In the genomic region with DNA sequence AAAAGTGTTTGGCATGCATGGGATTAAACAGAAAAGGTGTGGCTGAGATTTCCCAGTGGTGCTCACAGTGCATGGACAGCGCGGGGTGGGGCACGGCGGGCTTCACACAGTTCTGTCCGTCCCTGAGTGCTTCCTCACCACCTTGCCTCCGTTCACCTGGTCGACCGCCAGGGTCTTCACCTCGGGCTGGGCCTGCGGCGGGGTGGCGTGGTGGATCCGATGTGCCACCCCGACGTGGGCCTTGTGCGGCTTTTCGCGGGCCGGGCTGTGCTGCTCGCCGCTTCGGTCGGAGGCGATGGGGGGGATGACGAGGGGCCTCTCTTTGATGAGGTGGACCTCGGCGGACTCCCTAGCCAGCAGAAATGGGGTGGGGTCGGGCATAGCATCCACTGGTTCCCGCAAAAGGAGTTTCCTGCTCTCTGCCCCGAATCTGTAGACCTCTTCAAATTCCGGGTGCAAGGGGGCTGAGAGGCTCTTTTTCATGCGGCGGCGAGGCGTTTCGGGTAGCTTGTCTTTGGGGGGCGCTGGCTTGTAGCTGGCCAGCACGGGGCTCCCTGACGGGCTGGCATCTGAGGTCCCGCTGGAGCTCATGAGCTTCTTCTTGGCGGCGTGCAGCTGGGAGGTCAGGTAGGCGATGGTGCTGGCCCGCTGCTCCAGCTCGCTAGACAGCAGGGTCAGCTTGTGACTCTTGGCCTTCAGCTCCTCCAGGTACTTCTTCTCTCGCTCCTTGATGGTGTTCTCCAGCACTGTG, we compare ENCODE assay signal across 17 cellular contexts. TPM values are rescaled to one million over a fixed set of nuclear protein-coding genes. Genes with fewer than 3 reads are reported as not detected.
A peak's percentile ranks its signal among the peaks of the same experiment; 100 is the strongest.
DNase-seq lines count a peak whose midpoint lies in the region; ATAC-seq, FAIRE-seq and TF ChIP-seq lines count a peak whose summit lies in the region.
"Had no signal": no experiment of that assay in that cellular context is flagged by ENCODE, and none has a peak within 500 bp of the region (broad histone marks: within the 10 kb centered on the region; RNA-seq: fewer than 3 reads in every experiment).

No MANE protein-coding gene starts in this region.

- TF ChIP-seq CTCF in MM.1S (IDR thresholded peaks at IDR 0.05; ENCODE audit: low read length) (no peak), GM12878 (IDR thresholded peaks at IDR 0.05 in 2 of 3, conservative IDR thresholded peaks at IDR 0.05 in 1 of 3; ENCODE audit: control insufficient read depth in 2 of 3, extremely low read depth in 1 of 3, insufficient read depth in 1 of 3, low read depth in 3 of 3, low read length in 3 of 3) (no peak), smooth muscle cell (IDR thresholded peaks at IDR 0.05; ENCODE audit: borderline replicate concordance, insufficient read depth, poor library complexity, severe bottlenecking) (no peak)

- peak overlapping the region; percentile 72 for H3K27ac Mint-ChIP-seq in T-helper 2 cell treated with Interferon-gamma antibody and Interleukin-4, amounts not matched to agents 5 μg/mL and 100 μg/mL, for 36 hours
- H3K27ac Mint-ChIP-seq: nephron had no signal

- 87% methylated on average over 44 of the region's 46 CpGs for WGBS in GM12878 (ENCODE audit: insufficient coverage, insufficient replicate concordance, low lambda C conversion rate, missing lambda C conversion rate)
- WGBS in smooth muscle cell (ENCODE audit: low lambda C conversion rate): 97% methylated on average over 44 of the region's 46 CpGs

- H3K36me3 ChIP-seq in MM.1S (replicated peaks; ENCODE audit: insufficient read depth, low read length): no peaks in the 10 kb centered on the region
- no peaks in the 10 kb centered on the region for H3K36me3 ChIP-seq in GM12878 (ENCODE audit: control insufficient read depth in 2 of 2, insufficient read depth in 2 of 2, low read length in 1 of 2)
- peaks cover 9% of the 10 kb centered on the region for H3K36me3 ChIP-seq in smooth muscle cell (ENCODE audit: low read depth)

- peak overlapping the region; percentile 77 for H3K4me3 Mint-ChIP-seq in T-helper 2 cell treated with Interferon-gamma antibody and Interleukin-4, amounts not matched to agents 5 μg/mL and 100 μg/mL, for 36 hours
- H3K4me3 Mint-ChIP-seq: nephron had no signal

- H3K9me3 ChIP-seq in MM.1S (replicated peaks; ENCODE audit: insufficient read depth, low read length): no peaks in the 10 kb centered on the region
- no peaks in the 10 kb centered on the region; the same call in 1 of the 3 replicates for H3K9me3 ChIP-seq in GM12878 (replicated peaks; ENCODE audit: control insufficient read depth, insufficient read depth, low read length)
- no peaks in the 10 kb centered on the region for H3K9me3 ChIP-seq in smooth muscle cell (replicated peaks; ENCODE audit: low read depth)
- H3K9me3 ChIP-seq: SK-N-SH had no signal

- no peak overlapping the region for H3K4me3 ChIP-seq in MM.1S (ENCODE audit: low read length)
- peak overlapping the region; percentile 43; the same call in 1 of the 2 replicates for H3K4me3 ChIP-seq in GM12878
- no peak overlapping the region for H3K4me3 ChIP-seq in smooth muscle cell
- H3K4me3 ChIP-seq: lung had no signal

- no peak for DNase-seq in T-helper 2 cell treated with Interferon-gamma antibody and Interleukin-4, amounts not matched to agents 5 μg/mL and 100 μg/mL, for 36 hours (ENCODE audit: low spot score)
- DNase-seq in T-helper 2 cell (no peak), MM.1S (no peak), GM12878 (ENCODE audit: low read depth, low spot score) (no peak), smooth muscle cell (lab: John Stamatoyannopoulos, UW; ENCODE audit: unreplicated experiment) (no peak), NCI-H1417 (lab: John Stamatoyannopoulos, UW) (no peak)
- DNase-seq: 8988T, amygdala, EL, NCI-H1694, NCI-H510A treated with DMSO at 0.1 percent for 48 hours, SK-N-SH had no signal

- intact Hi-C loops in GM12878 (cut with micrococcal nuclease; ENCODE audit: unreplicated experiment): no loop called here

- H3F3A ChIP-seq in MM.1S (ENCODE audit: insufficient read depth, low read length) (no peaks in the 10 kb centered on the region), smooth muscle cell (ENCODE audit: low read depth) (peaks cover 6% of the 10 kb centered on the region)

- no peaks in the 10 kb centered on the region for H3K4me1 ChIP-seq in MM.1S (ENCODE audit: low read length)
- peaks cover 11% of the 10 kb centered on the region for H3K4me1 ChIP-seq in GM12878 (ENCODE audit: control insufficient read depth, insufficient read depth, low read length)
- H3K4me1 ChIP-seq in smooth muscle cell (ENCODE audit: low read depth): no peaks in the 10 kb centered on the region

- peaks cover 10% of the 10 kb centered on the region for H3K27me3 Mint-ChIP-seq in T-helper 2 cell treated with Interferon-gamma antibody and Interleukin-4, amounts not matched to agents 5 μg/mL and 100 μg/mL, for 36 hours (ENCODE audit: low read depth)

- ATAC-seq in GM12878: no peak
- ATAC-seq in HG02610 (IDR thresholded peaks at IDR 0.05; ENCODE audit: unreplicated experiment): no peak
- ATAC-seq in GM18520 (IDR thresholded peaks at IDR 0.05; ENCODE audit: unreplicated experiment): no peak

- H2AFZ ChIP-seq in MM.1S (ENCODE audit: low read length) (no peak overlapping the region), GM12878 (ENCODE audit: control insufficient read depth, low read depth, low read length) (peak overlapping the region; percentile 60; the same call in 1 of the 2 replicates), smooth muscle cell (ENCODE audit: low read depth) (no peak overlapping the region)

- TF ChIP-seq RAD21 in GM12878 (IDR thresholded peaks at IDR 0.05; ENCODE audit: insufficient read depth, low read depth, low read length): no peak

- H4K20me1 ChIP-seq in MM.1S (ENCODE audit: insufficient read depth, low read length): no peaks in the 10 kb centered on the region
- H4K20me1 ChIP-seq in GM12878 (ENCODE audit: control insufficient read depth, insufficient read depth): no peaks in the 10 kb centered on the region
- H4K20me1 ChIP-seq in smooth muscle cell (ENCODE audit: low read depth): peaks cover 3% of the 10 kb centered on the region

- H3K9me3 Mint-ChIP-seq in T-helper 2 cell treated with Interferon-gamma antibody and Interleukin-4, amounts not matched to agents 5 μg/mL and 100 μg/mL, for 36 hours: no peaks in the 10 kb centered on the region
- H3K9me3 Mint-ChIP-seq: nephron had no signal

- no TSS peak for BruUV-seq in GM12878 (replicated peaks; lab: Mats Ljungman, UMichigan)

- TF ChIP-seq EP300 in GM12878 (IDR thresholded peaks at IDR 0.05; ENCODE audit: borderline replicate concordance in 1 of 2, control insufficient read depth in 1 of 2, low read depth in 2 of 2, low read length in 2 of 2): no peak

- peak; percentile 13 for FAIRE-seq in GM12878 (lab: Jason Lieb, UNC)
- FAIRE-seq: H1 had no signal

- peaks cover 19% of the 10 kb centered on the region for H3K36me3 Mint-ChIP-seq in T-helper 2 cell treated with Interferon-gamma antibody and Interleukin-4, amounts not matched to agents 5 μg/mL and 100 μg/mL, for 36 hours (ENCODE audit: low read depth)

- H3K27ac ChIP-seq in MM.1S (ENCODE audit: low read length) (peak overlapping the region; percentile 22; the same call in 1 of the 2 replicates), GM12878 (ENCODE audit: control insufficient read depth, insufficient read depth) (no peak overlapping the region), smooth muscle cell (ENCODE audit: low read depth) (peak overlapping the region; percentile 67)

- TF ChIP-seq POLR2A in GM12878 (IDR thresholded peaks at IDR 0.05; ENCODE audit: low read depth, low read length): no peak

- in situ Hi-C loops in GM12878 (cut with MboI): no loop called here

- RAD21 ChIA-PET in GM12878 (lab: Charles Lee; ENCODE audit: unreplicated experiment): no interaction called here

- POLR2A ChIA-PET in GM12878 (lab: Charles Lee): no interaction called here

- SMC1A ChIA-PET in GM12878 (lab: Charles Lee; ENCODE audit: uncharacterized antibody, unreplicated experiment): no interaction called here

- H3K4me2 ChIP-seq in MM.1S (ENCODE audit: low read depth, low read length) (peak overlapping the region; percentile 52; the same call in 1 of the 2 replicates), GM12878 (ENCODE audit: control insufficient read depth, insufficient read depth) (peak overlapping the region; percentile 5; the same call in 1 of the 2 replicates), smooth muscle cell (peak overlapping the region; percentile 63)
- H3K4me2 ChIP-seq: SK-N-SH had no signal

- CTCF ChIA-PET in GM12878 (lab: Yijun Ruan, JAX): no interaction called here

- H3K9ac ChIP-seq in MM.1S (ENCODE audit: low read length) (no peak overlapping the region), GM12878 (ENCODE audit: control insufficient read depth, insufficient read depth, low read length) (no peak overlapping the region), smooth muscle cell (ENCODE audit: low read depth) (no peak overlapping the region)
- H3K9ac ChIP-seq: SK-N-SH had no signal

- H3K27me3 ChIP-seq in MM.1S (replicated peaks; ENCODE audit: insufficient read depth, low read length) (no peaks in the 10 kb centered on the region), GM12878 (replicated peaks in 1 of 2; ENCODE audit: control insufficient read depth in 2 of 2, insufficient read depth in 2 of 2, low read length in 1 of 2) (no peaks in the 10 kb centered on the region), smooth muscle cell (ENCODE audit: low read depth) (no peaks in the 10 kb centered on the region)

- H3K9me2 ChIP-seq in MM.1S (replicated peaks; ENCODE audit: insufficient read depth, low read length): no peaks in the 10 kb centered on the region
- H3K9me2 ChIP-seq: SK-N-SH had no signal

- H3K4me1 Mint-ChIP-seq in T-helper 2 cell treated with Interferon-gamma antibody and Interleukin-4, amounts not matched to agents 5 μg/mL and 100 μg/mL, for 36 hours (ENCODE audit: low read depth): peaks cover 24% of the 10 kb centered on the region
- H3K4me1 Mint-ChIP-seq: nephron had no signal

- H3K79me2 ChIP-seq in MM.1S (ENCODE audit: low read length): no peaks in the 10 kb centered on the region
- H3K79me2 ChIP-seq in GM12878 (ENCODE audit: control insufficient read depth, insufficient read depth, low read length): no peaks in the 10 kb centered on the region
- no peaks in the 10 kb centered on the region for H3K79me2 ChIP-seq in smooth muscle cell (ENCODE audit: low read depth)

RNA-seq across cellular contexts. Expression of a gene that starts 35.5 kb away (rescaled TPM):
- total RNA-seq in GM12878 (2013; cell fraction: nucleolus; rRNA removed): 2.6 and 2.7 TPM in 2 replicates
- total RNA-seq in GM12878 (2014; rRNA removed): 2.9 and 4.8 TPM in 2 replicates
- 3.5 and 3.7 TPM in 2 replicates for total RNA-seq in GM12878 (2014; rRNA removed; fragmentation: Illumina TruSeq; extraction: Trizol)
- total RNA-seq in GM12878 (2021): 11.8 and 12.8 TPM in 2 replicates
- 4.2 TPM for polyA plus RNA-seq in GM12878 (2011; ENCODE audit: low read depth)
- 0.61 and 0.96 TPM in 2 replicates for polyA plus RNA-seq in GM12878 (2011; rRNA removed)
- polyA plus RNA-seq in GM12878 (2011; cell fraction: cytosol; rRNA removed): 0.47 and 0.69 TPM in 2 replicates
- 2.0 and 2.1 TPM in 2 replicates for polyA plus RNA-seq in GM12878 (2011; cell fraction: nucleus; rRNA removed)
- polyA plus RNA-seq in GM12878 (2012): 6.1 and 6.7 TPM in 2 replicates
- 2.6 and 7.1 TPM in 2 replicates for polyA plus RNA-seq in GM12878 (2014; fragmentation: Illumina TruSeq; extraction: Trizol)
- under 1 TPM; 0.53 to 0.82 TPM for polyA plus RNA-seq in GM12878 (2014; fragmentation: Nextera tagmentation; extraction: Ambion mirVana)
- polyA plus RNA-seq in GM12878 (2014; rRNA removed): 9.5 and 10.6 TPM in 2 replicates
- 1 to 10 TPM; 2.2 to 6.6 TPM for polyA plus RNA-seq in GM12878 (2016; fragmentation: Nextera tagmentation; extraction: Ambion mirVana)
- polyA minus RNA-seq in GM12878 (2011; rRNA and poly(A)+ RNA removed): 0.44 and 0.46 TPM in 2 replicates
- 1.2 TPM in 1 of 2 replicates, not detected in the other for polyA minus RNA-seq in GM12878 (2011; cell fraction: cytosol; rRNA and poly(A)+ RNA removed)
- polyA minus RNA-seq in GM12878 (2011; cell fraction: nucleus; rRNA and poly(A)+ RNA removed): 1.2 and 3.5 TPM in 2 replicates
- total RNA-seq in smooth muscle cell: 14.8 and 17.4 TPM in 2 replicates
- 60.7 and 68.2 TPM in 2 replicates for polyA plus RNA-seq in smooth muscle cell

RNA-seq across cellular contexts. Expression of a gene that starts 35.9 kb away (rescaled TPM):
- 57.8 and 60.9 TPM in 2 replicates for total RNA-seq in GM12878 (2013; cell fraction: nucleolus; rRNA removed)
- total RNA-seq in GM12878 (2014; rRNA removed) (22.4 and 26.6 TPM in 2 replicates), GM12878 (2014; rRNA removed; fragmentation: Illumina TruSeq; extraction: Trizol) (45.1 and 47.8 TPM in 2 replicates), GM12878 (2021) (51.0 and 59.3 TPM in 2 replicates), smooth muscle cell (39.2 and 47.7 TPM in 2 replicates)
- 17.2 TPM for polyA plus RNA-seq in GM12878 (2011; ENCODE audit: low read depth)
- polyA plus RNA-seq in GM12878 (2011; rRNA removed) (53.2 and 67.8 TPM in 2 replicates), GM12878 (2014; fragmentation: Illumina TruSeq; extraction: Trizol) (65.6 and 70.4 TPM in 2 replicates), GM12878 (2014; fragmentation: Nextera tagmentation; extraction: Ambion mirVana) (1 to 10 TPM; 1.8 to 8.5 TPM), GM12878 (2014; rRNA removed) (30.0 and 39.2 TPM in 2 replicates), GM12878 (2016; fragmentation: Nextera tagmentation; extraction: Ambion mirVana) (10 to 100 TPM; 18.3 to 21.6 TPM), smooth muscle cell (6.4 and 8.1 TPM in 2 replicates)
- polyA plus RNA-seq in GM12878 (2011; cell fraction: cytosol; rRNA removed): 29.8 and 30.4 TPM in 2 replicates
- polyA plus RNA-seq in GM12878 (2011; cell fraction: nucleus; rRNA removed): 39.7 and 43.6 TPM in 2 replicates
- polyA plus RNA-seq in GM12878 (2012): 26.4 and 27.4 TPM in 2 replicates
- polyA minus RNA-seq in GM12878 (2011; rRNA and poly(A)+ RNA removed): 31.5 and 33.5 TPM in 2 replicates
- polyA minus RNA-seq in GM12878 (2011; cell fraction: cytosol; rRNA and poly(A)+ RNA removed): 9.9 and 13.8 TPM in 2 replicates
- 37.7 and 52.3 TPM in 2 replicates for polyA minus RNA-seq in GM12878 (2011; cell fraction: nucleus; rRNA and poly(A)+ RNA removed)

Comparison
In these comparisons a context has a peak if more than half of its experiments do, and no peak if none do; other contexts are left out.
1. H3K4me2 ChIP-seq: peak in every context shown above with its lines; median percentile 63 in smooth muscle cell; 52 in MM.1S; 5 in GM12878.